Comparison of ENCODE assay signal across 20 cellular contexts in the genomic region with DNA sequence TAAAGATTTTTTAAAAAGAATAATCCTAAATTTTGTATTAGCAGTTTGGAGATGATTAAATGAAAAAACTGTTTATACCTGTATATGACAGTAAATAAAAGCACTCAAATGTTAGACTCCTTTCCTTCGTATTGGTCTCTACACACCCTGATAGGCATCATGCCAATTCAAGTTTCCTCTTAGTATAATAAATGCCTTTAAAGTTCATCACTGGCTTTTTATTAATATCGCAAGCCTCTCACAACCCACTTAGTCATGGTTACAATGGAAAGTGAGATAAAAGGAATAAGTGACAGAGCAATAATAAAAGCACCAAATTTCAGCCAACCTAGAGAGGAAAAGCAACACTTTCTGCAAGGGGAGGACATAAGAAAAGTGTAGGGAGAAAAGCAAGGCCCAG.
"Had no signal": no experiment of that assay in that cellular context is flagged by ENCODE, and none has a peak within 500 bp of the region (broad histone marks: within the 10 kb centered on the region; RNA-seq: fewer than 3 reads in every experiment).

No MANE protein-coding gene starts in this region.

- H3K4me3 ChIP-seq: Peyer's patch, SJSA1 had no signal

- ATAC-seq: activated T-helper 17 cell treated with anti-CD3 and anti-CD28 coated beads, Interleukin-2, amount 50 U/mL, for 72 hours; SK-N-SH treated with all-trans-retinoic acid at 6 μM for 48 hours had no signal

- H3K36me3 ChIP-seq: Peyer's patch, SJSA1 had no signal

- DNase-seq: activated CD4-positive, alpha-beta memory T cell treated with anti-CD3 and anti-CD28 coated beads, Interleukin-2, amount 10 ng/mL, durations not matched to agents 7 days and 5 days; activated CD4-positive, alpha-beta T cell treated with anti-CD3 and anti-CD28 coated beads, Interleukin-2, amount 10 ng/mL, durations not matched to agents 7 days and 5 days; activated CD4-positive, CD25-positive, alpha-beta regulatory T cell; activated gamma-delta T cell; activated naive CD4-positive, alpha-beta T cell treated with anti-CD3 and anti-CD28 coated beads for 36 hours; activated T-cell treated with anti-CD3 and anti-CD28 coated beads for 4 hours; activated T-cell treated with anti-CD3 and anti-CD28 coated beads, Interleukin-2, amount 50 U/mL, for 48 hours; KG1; NCI-H1092; NCI-H1417; NCI-H1930; NCI-H2171 treated with DMSO at 0.1 percent for 48 hours; NCI-H510A treated with DMSO at 0.1 percent for 48 hours; NCI-H69; Peyer's patch; SHP77 had no signal

- H3K27me3 ChIP-seq: Peyer's patch, SJSA1 had no signal

- H3K4me1 ChIP-seq: Peyer's patch, SJSA1 had no signal

- H3K27ac ChIP-seq: Peyer's patch, SJSA1, VCaP had no signal

- H3K9me3 ChIP-seq: Peyer's patch, SJSA1 had no signal
